ENCODE assay signal across 8 cellular contexts in the genomic region with DNA sequence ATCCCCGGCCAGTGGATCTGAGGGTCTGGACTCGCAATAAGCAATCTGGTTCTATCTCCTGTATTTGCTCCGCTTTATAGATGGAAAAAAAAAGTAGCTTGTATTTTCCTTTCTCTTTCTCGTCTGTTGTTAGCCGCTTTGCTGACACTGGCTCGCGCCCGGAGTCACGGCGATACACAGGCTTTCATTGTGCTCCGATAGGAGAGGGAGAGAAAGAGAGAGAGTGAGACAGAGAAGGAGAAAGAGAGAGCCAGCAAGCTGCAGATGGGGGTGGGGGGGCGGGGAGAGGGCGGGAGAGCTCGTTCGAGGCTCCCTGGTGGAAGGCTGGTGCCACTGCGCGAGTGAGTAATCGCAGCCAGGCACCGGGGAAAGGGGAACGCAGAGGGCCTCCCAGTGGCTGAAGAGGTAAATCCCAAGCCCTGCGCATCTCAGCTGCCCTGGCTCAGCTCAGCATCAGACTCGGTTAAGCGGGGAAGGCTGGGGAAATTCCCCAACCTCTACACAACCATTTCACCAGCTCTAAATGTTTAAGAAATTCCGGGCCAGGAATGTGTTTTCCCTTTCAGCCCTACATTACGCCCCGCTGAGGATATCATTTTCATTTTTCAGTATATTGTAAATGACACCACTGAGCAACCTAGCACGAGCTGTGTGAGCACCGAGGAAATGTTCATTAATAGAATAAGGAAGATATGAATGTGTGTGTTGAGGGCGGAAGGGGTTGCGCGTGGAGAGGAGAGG. TPM values are rescaled to one million over a fixed set of nuclear protein-coding genes. Genes with fewer than 3 reads are reported as not detected.
DNase-seq lines count a peak whose midpoint lies in the region; ATAC-seq, FAIRE-seq and TF ChIP-seq lines count a peak whose summit lies in the region.

MAML2 (minus strand) TSS at position 225 of the 741 bp plus-strand sequence. CDS start 1,300 bp downstream, outside the sequence.

- in situ Hi-C loops in GM13976 (cut with MboI; ENCODE audit: low sequenced_read_pairs, unreplicated experiment), result no loop called here

- peak within 1 kb of the TSS; percentile 91 for H3K27ac ChIP-seq in right cardiac atrium (ENCODE audit: low read length)

- FAIRE-seq in urothelium cell line (lab: Jason Lieb, UNC), result no peak

- WGBS in right cardiac atrium, result 5% methylated on average over 31 of the region's 31 CpGs

- no peaks in the 10 kb centered on the region for H3K9me3 ChIP-seq in right cardiac atrium (ENCODE audit: control insufficient read depth, low read length)

- H3K4me1 ChIP-seq in right cardiac atrium (ENCODE audit: control insufficient read depth, insufficient read depth, low read length), result peaks cover 12% of the 10 kb centered on the region

- H3K4me3 ChIP-seq in right cardiac atrium (ENCODE audit: low read length), result peak within 1 kb of the TSS; percentile 93

- intact Hi-C loops in right cardiac atrium (cut with DNase I), result loop anchor here (1.0 to 10.0 kb wide), 7 partner anchors 41 to 291 kb away; no protein-coding TSS in a partner anchor

- H3K27me3 ChIP-seq in right cardiac atrium (ENCODE audit: control insufficient read depth, insufficient read depth), result no peaks in the 10 kb centered on the region

- ATAC-seq in HG02884 (IDR thresholded peaks at IDR 0.05; ENCODE audit: unreplicated experiment) (peak; percentile 74), right cardiac atrium (peak; percentile 96 to 97)

- TF ChIP-seq CTCF in GM13976 (IDR thresholded peaks at IDR 0.05; ENCODE audit: borderline replicate concordance, control extremely low read depth, extremely low read depth, insufficient read depth, missing control alignments), result peak; percentile 89

- DNase-seq in GM13976 (ENCODE audit: low spot score), result peak; percentile 91
- DNase-seq in NCI-H146 treated with DMSO at 0.1 percent for 48 hours (lab: John Stamatoyannopoulos, UW; ENCODE audit: unreplicated experiment), result peak; percentile 56
- DNase-seq in T-helper 2 cell, result peak; percentile 71 to 95 (median 82)
- peak; percentile 28 to 96 (median 91) for DNase-seq in anterior cingulate cortex (lab: John Stamatoyannopoulos, UW)
- peak; percentile 93 to 96 (median 96) for DNase-seq in right cardiac atrium
- peak; percentile 83 for DNase-seq in pulmonary artery endothelial cell (ENCODE audit: low read depth, low spot score)
- peak; percentile 97 for DNase-seq in urothelium cell line (ENCODE audit: low spot score)

RNA-seq across cellular contexts. Expression of gene MAML2, which starts in this region (rescaled TPM):
- total RNA-seq in right cardiac atrium (1 to 10 TPM; 7.0 to 9.9 (median 7.9) TPM), pulmonary artery endothelial cell (3.5 and 4.7 TPM in 2 replicates)
- 2.7 TPM for polyA plus RNA-seq in right cardiac atrium

Comparison
In these comparisons a context has a peak if more than half of its experiments do, and no peak if none do; other contexts are left out.
1. Peak in every context shown above with its lines: DNase-seq, ATAC-seq, H3K4me3 ChIP-seq and H3K27ac ChIP-seq.